9 cellular contexts compared by ENCODE assay signal in the genomic region with DNA sequence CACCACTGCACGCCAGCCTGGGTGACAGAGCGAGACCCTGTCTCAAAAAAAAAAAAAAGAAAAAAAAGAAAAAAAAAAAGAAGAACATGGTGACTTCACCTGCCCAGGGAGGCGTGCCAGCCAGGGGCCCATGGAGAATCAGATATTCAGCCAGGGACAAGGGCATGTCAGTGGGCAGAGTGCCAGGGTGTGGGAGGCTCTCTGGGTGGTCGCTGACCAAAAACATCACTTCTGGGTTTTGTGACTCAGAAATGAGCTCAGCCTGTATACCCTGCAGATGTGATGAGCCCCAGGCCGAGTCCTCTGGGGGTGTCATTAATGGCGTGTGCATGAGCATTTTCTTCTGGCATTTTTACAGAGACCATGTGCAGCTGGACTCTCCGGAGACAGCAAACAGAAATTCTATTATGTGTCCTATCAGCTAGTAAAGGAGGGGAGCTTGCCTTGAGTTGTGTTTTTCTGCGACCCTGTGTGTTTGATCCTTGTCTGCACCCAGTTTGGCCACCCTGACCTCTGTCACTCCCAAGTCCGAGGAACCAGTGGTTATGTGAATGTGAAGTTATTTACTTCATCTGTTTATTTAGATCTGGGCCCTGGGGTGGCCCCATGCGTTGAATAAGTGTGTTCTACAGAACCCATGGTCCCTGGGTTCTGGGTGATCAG. TPM values are rescaled to one million over a fixed set of nuclear protein-coding genes. Genes with fewer than 3 reads are reported as not detected.
DNase-seq lines count a peak whose midpoint lies in the region; ATAC-seq and TF ChIP-seq lines count a peak whose summit lies in the region.
"Had no signal": no experiment of that assay in that cellular context is flagged by ENCODE, and none has a peak within 500 bp of the region (broad histone marks: within the 10 kb centered on the region; RNA-seq: fewer than 3 reads in every experiment).

No MANE protein-coding gene starts in this region.

- H3K4me3 ChIP-seq in foreskin fibroblast (ENCODE audit: low read depth in 1 of 2, low read length in 2 of 2) (no peak overlapping the region), suprapubic skin (no peak overlapping the region)

- peak overlapping the region; percentile 19 for H3K4me3 Mint-ChIP-seq in T-helper 17 cell
- H3K4me3 Mint-ChIP-seq in CD14-positive monocyte, result no peak overlapping the region

- peaks cover 45% of the 10 kb centered on the region for H3K4me1 ChIP-seq in suprapubic skin

- ATAC-seq in T-helper 17 cell, result no peak
- no peak for ATAC-seq in GM18858 (IDR thresholded peaks at IDR 0.05; ENCODE audit: unreplicated experiment)
- no peak for ATAC-seq in HG02588 (IDR thresholded peaks at IDR 0.05; ENCODE audit: unreplicated experiment)

- WGBS in suprapubic skin, result 67% methylated on average over 10 of the region's 10 CpGs

- DNase-seq in GM03348 (ENCODE audit: low spot score) (peak; percentile 52), T-helper 17 cell (no peak), foreskin fibroblast (peak; percentile 69 to 84), suprapubic skin (ENCODE audit: low spot score in 2 of 2) (no peak), CD14-positive monocyte (ENCODE audit: low spot score) (no peak)
- peak; percentile 61 to 65 for DNase-seq in stimulated activated CD4-positive, alpha-beta T cell treated with anti-CD3 and anti-CD28 coated beads, Interleukin-15, amount 100 ng/mL, for 48 hours (ENCODE audit: low read depth in 2 of 2)
- DNase-seq: NCI-H1105 treated with DMSO at 0.1 percent for 48 hours had no signal

- TF ChIP-seq CTCF in foreskin fibroblast (IDR thresholded peaks at IDR 0.05; ENCODE audit: low read depth, low read length), result no peak
- TF ChIP-seq CTCF in suprapubic skin (IDR thresholded peaks at IDR 0.05), result no peak
- TF ChIP-seq CTCF in CD14-positive monocyte (IDR thresholded peaks at IDR 0.05), result no peak

- TF ChIP-seq EP300 in suprapubic skin (IDR thresholded peaks at IDR 0.05), result no peak

- H3K36me3 ChIP-seq in suprapubic skin, result no peaks in the 10 kb centered on the region

- H3K36me3 Mint-ChIP-seq in T-helper 17 cell (ENCODE audit: low read depth) (peaks cover 7% of the 10 kb centered on the region), CD14-positive monocyte (peaks cover 21 to 35% of the 10 kb centered on the region in 2 donors)

- H3K27ac Mint-ChIP-seq in T-helper 17 cell (peak overlapping the region; percentile 71), CD14-positive monocyte (peak overlapping the region in 2 of 7 donors; percentile 30 to 79)

- no peaks in the 10 kb centered on the region for H3K27me3 ChIP-seq in suprapubic skin

- H3K4me1 Mint-ChIP-seq in T-helper 17 cell, result peaks cover 44% of the 10 kb centered on the region
- H3K4me1 Mint-ChIP-seq in CD14-positive monocyte, result peaks cover 32% of the 10 kb centered on the region

- no peak for TF ChIP-seq POLR2A in suprapubic skin (IDR thresholded peaks at IDR 0.05)

- H3K9me3 ChIP-seq in T-helper 17 cell (ENCODE audit: control insufficient read depth, low read length, poor library complexity, severe bottlenecking) (no peaks in the 10 kb centered on the region), suprapubic skin (no peaks in the 10 kb centered on the region)

- H3K27ac ChIP-seq in suprapubic skin, result no peak overlapping the region

- H3K9me3 Mint-ChIP-seq in CD14-positive monocyte, result peaks cover 2 to 10% (median 5%) of the 10 kb centered on the region in 7 donors

- intact Hi-C loops in CD14-positive monocyte (cut with micrococcal nuclease), result no loop called here

- H3K27me3 Mint-ChIP-seq in T-helper 17 cell (no peaks in the 10 kb centered on the region), CD14-positive monocyte (ENCODE audit: low read depth in 3 of 3) (peaks cover 0 to 4% (median 0%) of the 10 kb centered on the region in 3 donors)

RNA-seq across cellular contexts. Expression of a gene that starts 53.6 kb away (rescaled TPM):
- total RNA-seq in T-helper 17 cell, result 10 to 100 TPM; 91.8 to 93.2 TPM
- 10 to 100 TPM; 72.8 to 87.8 (median 79.3) TPM for total RNA-seq in suprapubic skin
- polyA plus RNA-seq in CD14-positive monocyte, result under 1 TPM; 0.97 TPM

Comparison
In these comparisons a context has a peak if more than half of its experiments do, and no peak if none do; other contexts are left out.
1. DNase-seq: peak in GM03348 (single experiment), foreskin fibroblast (2 of 2) and stimulated activated CD4-positive, alpha-beta T cell treated with anti-CD3 and anti-CD28 coated beads, Interleukin-15, amount 100 ng/mL, for 48 hours (2 of 2); none in T-helper 17 cell (0 of 3), suprapubic skin (0 of 2) and CD14-positive monocyte (single experiment).